1 cellular context compared by ENCODE assay signal in genomic region chr12:45415393-45415817, GRCh38.
TF ChIP-seq lines count a peak whose summit lies in the region.

No MANE protein-coding gene starts in this region.

TF ChIP-seq in HEK293, 187 proteins besides CTCF, POLR2A, EP300 and RAD21 (continued from another document and continues in another):
- TF ChIP-seq ZNF223 (tag by site-specific recombination; IDR thresholded peaks at IDR 0.05) (no peak), ZNF175 (tag by site-specific recombination; IDR thresholded peaks at IDR 0.05) (no peak), SCRT2 (tag by site-specific recombination; IDR thresholded peaks at IDR 0.05) (peak; percentile 82), REPIN1 (tag by site-specific recombination; IDR thresholded peaks at IDR 0.05; ENCODE audit: low read depth) (no peak), ZNF610 (tag by site-specific recombination; IDR thresholded peaks at IDR 0.05; ENCODE audit: borderline replicate concordance) (no peak), SP3 (tag by site-specific recombination; IDR thresholded peaks at IDR 0.05) (peak; percentile 37; the same call in 1 of the 2 replicates), ZNF2 (tag by site-specific recombination; IDR thresholded peaks at IDR 0.05) (no peak; the same call in 1 of the 2 replicates), ZNF23 (tag by site-specific recombination; IDR thresholded peaks at IDR 0.05; ENCODE audit: borderline replicate concordance) (no peak), ZNF335 (tag by site-specific recombination; conservative IDR thresholded peaks at IDR 0.05) (peak; percentile 67), ZFP3 (tag by site-specific recombination; IDR thresholded peaks at IDR 0.05; ENCODE audit: low read depth) (no peak), ZNF398 (tag by site-specific recombination; IDR thresholded peaks at IDR 0.05) (peak; percentile 41; the same call in 1 of the 2 replicates), MZF1 (tag by site-specific recombination; IDR thresholded peaks at IDR 0.05; ENCODE audit: borderline replicate concordance) (no peak), ZNF518A (tag by site-specific recombination; conservative IDR thresholded peaks at IDR 0.05; ENCODE audit: low read depth) (peak; percentile 63), SETDB1 (IDR thresholded peaks at IDR 0.05; ENCODE audit: insufficient read length, low read length) (no peak), ZNF169 (tag by site-specific recombination; IDR thresholded peaks at IDR 0.05) (0 out of 2 replicates have a peak, but pooled peaks have one; percentile 35), ZNF555 (tag by site-specific recombination; conservative IDR thresholded peaks at IDR 0.05) (no peak), ZNF341 (tag by site-specific recombination; IDR thresholded peaks at IDR 0.05; ENCODE audit: low read depth) (no peak), MEIS1 (CRISPR knock-in tag; IDR thresholded peaks at IDR 0.05; ENCODE audit: borderline replicate concordance) (no peak), ZFP37 (tag by site-specific recombination; IDR thresholded peaks at IDR 0.05) (peak; percentile 97; the same call in 1 of the 2 replicates), ZNF660 (tag by site-specific recombination; IDR thresholded peaks at IDR 0.05) (peak; percentile 92), ZNF362 (tag by site-specific recombination; IDR thresholded peaks at IDR 0.05) (0 out of 2 replicates have a peak, but pooled peaks have one; percentile 26), IKZF3 (tag by site-specific recombination; IDR thresholded peaks at IDR 0.05) (peak; percentile 26; the same call in 1 of the 2 replicates), ATF2 (tag by site-specific recombination; IDR thresholded peaks at IDR 0.05; ENCODE audit: low read depth) (no peak), REST (tag by site-specific recombination; IDR thresholded peaks at IDR 0.05) (peak; percentile 52), ZNF146 (tag by site-specific recombination; IDR thresholded peaks at IDR 0.05) (no peak), KLF17 (tag by site-specific recombination; IDR thresholded peaks at IDR 0.05) (peak; percentile 79), TCF7L2 (IDR thresholded peaks at IDR 0.05; ENCODE audit: borderline replicate concordance, low read depth, low read length) (no peak), ZNF776 (tag by site-specific recombination; IDR thresholded peaks at IDR 0.05; ENCODE audit: borderline replicate concordance) (no peak), SP7 (tag by site-specific recombination; IDR thresholded peaks at IDR 0.05) (peak; percentile 95), ZNF664 (tag by site-specific recombination; IDR thresholded peaks at IDR 0.05) (no peak), INSM2 (tag by site-specific recombination; IDR thresholded peaks at IDR 0.05) (peak; percentile 88)
- TF ChIP-seq, protein P1, sequence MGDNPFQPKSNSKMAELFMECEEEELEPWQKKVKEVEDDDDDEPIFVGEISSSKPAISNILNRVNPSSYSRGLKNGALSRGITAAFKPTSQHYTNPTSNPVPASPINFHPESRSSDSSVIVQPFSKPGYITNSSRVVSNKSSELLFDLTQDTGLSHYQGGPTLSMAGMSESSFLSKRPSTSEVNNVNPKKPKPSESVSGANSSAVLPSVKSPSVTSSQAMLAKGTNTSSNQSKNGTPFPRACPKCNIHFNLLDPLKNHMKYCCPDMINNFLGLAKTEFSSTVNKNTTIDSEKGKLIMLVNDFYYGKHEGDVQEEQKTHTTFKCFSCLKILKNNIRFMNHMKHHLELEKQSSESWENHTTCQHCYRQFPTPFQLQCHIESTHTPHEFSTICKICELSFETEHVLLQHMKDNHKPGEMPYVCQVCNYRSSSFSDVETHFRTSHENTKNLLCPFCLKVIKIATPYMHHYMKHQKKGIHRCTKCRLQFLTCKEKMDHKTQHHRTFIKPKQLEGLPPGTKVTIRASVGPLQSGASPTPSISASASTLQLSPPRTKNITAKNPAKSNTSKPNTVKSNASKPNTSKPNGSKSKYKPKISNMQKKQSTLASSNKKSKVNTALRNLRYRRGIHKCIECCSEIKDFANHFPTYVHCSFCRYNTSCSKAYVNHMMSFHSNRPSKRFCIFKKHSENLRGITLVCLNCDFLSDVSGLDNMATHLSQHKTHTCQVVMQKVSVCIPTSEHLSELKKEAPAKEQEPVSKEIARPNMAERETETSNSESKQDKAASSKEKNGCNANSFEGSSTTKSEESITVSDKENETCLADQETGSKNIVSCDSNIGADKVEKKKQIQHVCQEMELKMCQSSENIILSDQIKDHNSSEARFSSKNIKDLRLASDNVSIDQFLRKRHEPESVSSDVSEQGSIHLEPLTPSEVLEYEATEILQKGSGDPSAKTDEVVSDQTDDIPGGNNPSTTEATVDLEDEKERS (tag by site-specific recombination; IDR thresholded peaks at IDR 0.05): peak; percentile 88
- TF ChIP-seq, protein P2, sequence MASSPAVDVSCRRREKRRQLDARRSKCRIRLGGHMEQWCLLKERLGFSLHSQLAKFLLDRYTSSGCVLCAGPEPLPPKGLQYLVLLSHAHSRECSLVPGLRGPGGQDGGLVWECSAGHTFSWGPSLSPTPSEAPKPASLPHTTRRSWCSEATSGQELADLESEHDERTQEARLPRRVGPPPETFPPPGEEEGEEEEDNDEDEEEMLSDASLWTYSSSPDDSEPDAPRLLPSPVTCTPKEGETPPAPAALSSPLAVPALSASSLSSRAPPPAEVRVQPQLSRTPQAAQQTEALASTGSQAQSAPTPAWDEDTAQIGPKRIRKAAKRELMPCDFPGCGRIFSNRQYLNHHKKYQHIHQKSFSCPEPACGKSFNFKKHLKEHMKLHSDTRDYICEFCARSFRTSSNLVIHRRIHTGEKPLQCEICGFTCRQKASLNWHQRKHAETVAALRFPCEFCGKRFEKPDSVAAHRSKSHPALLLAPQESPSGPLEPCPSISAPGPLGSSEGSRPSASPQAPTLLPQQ (tag by site-specific recombination; IDR thresholded peaks at IDR 0.05): peak; percentile 83
